ENCODE assay signal across 8 cellular contexts in the genomic region with DNA sequence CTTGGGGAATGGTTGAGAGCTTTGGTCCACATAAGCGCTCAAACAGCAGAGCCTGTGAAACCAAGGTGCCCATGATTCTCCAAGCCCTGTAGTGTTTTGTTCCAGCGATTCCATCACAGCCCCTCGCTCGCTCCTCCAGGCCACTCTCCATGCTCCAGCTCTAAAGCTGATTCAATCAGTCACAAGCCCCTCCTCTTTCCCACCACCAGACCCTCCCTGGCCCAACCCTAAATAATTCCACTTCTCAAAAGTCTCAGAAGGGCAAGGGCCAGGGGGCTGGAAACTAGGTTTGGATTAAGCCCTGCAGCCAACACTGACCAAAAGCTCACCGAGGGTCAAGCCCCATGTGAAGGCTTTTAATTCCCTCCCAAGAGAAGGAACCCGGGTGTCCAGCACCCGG. TPM values are rescaled to one million over a fixed set of nuclear protein-coding genes. Genes with fewer than 3 reads are reported as not detected.
DNase-seq lines count a peak whose midpoint lies in the region; ATAC-seq lines count a peak whose summit lies in the region.

No MANE protein-coding gene starts in this region.

- peaks cover 25% of the 10 kb centered on the region for H3K36me3 ChIP-seq in thymus (ENCODE audit: control insufficient read depth, insufficient read depth)

- peak overlapping the region; percentile 82 for H3K4me3 Mint-ChIP-seq in activated CD8-positive, alpha-beta memory T cell treated with anti-CD3 and anti-CD28 coated beads, Interleukin-2, amount 10 ng/mL, durations not matched to agents 7 days and 5 days
- H3K4me3 Mint-ChIP-seq in activated CD4-positive, alpha-beta memory T cell treated with anti-CD3 and anti-CD28 coated beads for 36 hours: peak overlapping the region; percentile 38

- CTCF ChIA-PET in activated CD8-positive, alpha-beta memory T cell treated with anti-CD3 and anti-CD28 coated beads, Interleukin-2, amount 10 ng/mL, durations not matched to agents 7 days and 5 days (lab: Charles Lee): interaction anchor here (0.7 to 1.8 kb wide), 7 partner anchors 10 to 112 kb away, joined by 3 to 5 read pairs (median 4); a partner anchor contains a TSS
- CTCF ChIA-PET in activated CD4-positive, alpha-beta memory T cell treated with anti-CD3 and anti-CD28 coated beads for 36 hours (lab: Charles Lee): interaction anchor here (1.2 to 1.7 kb wide), 2 partner anchors 15 to 52 kb away, joined by 3 to 9 read pairs; no protein-coding TSS in a partner anchor

- H3K4me1 Mint-ChIP-seq in activated CD8-positive, alpha-beta memory T cell treated with anti-CD3 and anti-CD28 coated beads, Interleukin-2, amount 10 ng/mL, durations not matched to agents 7 days and 5 days: peaks cover 29% of the 10 kb centered on the region
- peaks cover 25% of the 10 kb centered on the region for H3K4me1 Mint-ChIP-seq in activated CD4-positive, alpha-beta memory T cell treated with anti-CD3 and anti-CD28 coated beads for 36 hours (ENCODE audit: low read depth)

- DNase-seq in activated CD8-positive, alpha-beta memory T cell treated with anti-CD3 and anti-CD28 coated beads, Interleukin-2, amount 10 ng/mL, durations not matched to agents 7 days and 5 days: no peak
- DNase-seq in activated CD8-positive, alpha-beta memory T cell treated with anti-CD3 and anti-CD28 coated beads for 24 hours: no peak
- no peak for DNase-seq in activated CD4-positive, alpha-beta memory T cell treated with anti-CD3 and anti-CD28 coated beads for 36 hours
- DNase-seq in NCI-H1092 treated with DMSO at 0.1 percent for 48 hours (lab: John Stamatoyannopoulos, UW): no peak

- intact Hi-C loops in activated CD4-positive, alpha-beta memory T cell treated with anti-CD3 and anti-CD28 coated beads for 36 hours (cut with micrococcal nuclease): loop anchor here (5.0 kb wide), 1 partner anchor 103 kb away; a partner anchor contains a TSS

- H3K27ac ChIP-seq in thymus (ENCODE audit: low read depth): peak overlapping the region; percentile 25

- ATAC-seq in activated CD8-positive, alpha-beta memory T cell treated with anti-CD3 and anti-CD28 coated beads, Interleukin-2, amount 10 ng/mL, durations not matched to agents 7 days and 5 days: no peak
- ATAC-seq in GM21717 (IDR thresholded peaks at IDR 0.05; ENCODE audit: unreplicated experiment) (no peak), GM19324 (IDR thresholded peaks at IDR 0.05; ENCODE audit: low FRiP score, unreplicated experiment) (no peak)

- H3K27ac Mint-ChIP-seq in activated CD8-positive, alpha-beta memory T cell treated with anti-CD3 and anti-CD28 coated beads, Interleukin-2, amount 10 ng/mL, durations not matched to agents 7 days and 5 days: peak overlapping the region; percentile 55
- H3K27ac Mint-ChIP-seq in activated CD4-positive, alpha-beta memory T cell treated with anti-CD3 and anti-CD28 coated beads for 36 hours: peak overlapping the region; percentile 56

- peaks cover 7% of the 10 kb centered on the region for H3K4me1 ChIP-seq in thymus (ENCODE audit: control insufficient read depth, insufficient read depth, low read length)

- H3K9me3 Mint-ChIP-seq in activated CD8-positive, alpha-beta memory T cell treated with anti-CD3 and anti-CD28 coated beads, Interleukin-2, amount 10 ng/mL, durations not matched to agents 7 days and 5 days (ENCODE audit: low read depth): no peaks in the 10 kb centered on the region
- no peaks in the 10 kb centered on the region for H3K9me3 Mint-ChIP-seq in activated CD4-positive, alpha-beta memory T cell treated with anti-CD3 and anti-CD28 coated beads for 36 hours

- POLR2A ChIA-PET in activated CD4-positive, alpha-beta memory T cell treated with anti-CD3 and anti-CD28 coated beads for 36 hours (lab: Charles Lee): no interaction called here

- H3K4me3 ChIP-seq in iPS-18c (ENCODE audit: insufficient read depth, low read depth, low read length): peak overlapping the region; percentile 43; the same call in 1 of the 2 replicates
- no peak overlapping the region for H3K4me3 ChIP-seq in thymus (ENCODE audit: low read length)

- no peaks in the 10 kb centered on the region for H3K9me3 ChIP-seq in iPS-18c (ENCODE audit: control insufficient read depth, insufficient read depth, low read length)
- H3K9me3 ChIP-seq in thymus (ENCODE audit: control insufficient read depth): no peaks in the 10 kb centered on the region

- H3K36me3 Mint-ChIP-seq in activated CD8-positive, alpha-beta memory T cell treated with anti-CD3 and anti-CD28 coated beads, Interleukin-2, amount 10 ng/mL, durations not matched to agents 7 days and 5 days: peaks cover 11% of the 10 kb centered on the region
- peaks cover 16% of the 10 kb centered on the region for H3K36me3 Mint-ChIP-seq in activated CD4-positive, alpha-beta memory T cell treated with anti-CD3 and anti-CD28 coated beads for 36 hours

- no peaks in the 10 kb centered on the region for H3K27me3 Mint-ChIP-seq in activated CD8-positive, alpha-beta memory T cell treated with anti-CD3 and anti-CD28 coated beads, Interleukin-2, amount 10 ng/mL, durations not matched to agents 7 days and 5 days
- H3K27me3 Mint-ChIP-seq in activated CD4-positive, alpha-beta memory T cell treated with anti-CD3 and anti-CD28 coated beads for 36 hours: no peaks in the 10 kb centered on the region

- peaks cover 18% of the 10 kb centered on the region for H3K27me3 ChIP-seq in thymus (ENCODE audit: control insufficient read depth, insufficient read depth)

- 74% methylated on average over 7 of the region's 7 CpGs for WGBS in thymus

RNA-seq across cellular contexts. Expression of a gene that starts 1.5 kb away (rescaled TPM):
- 1 to 10 TPM; 5.3 to 9.5 TPM for total RNA-seq in activated CD8-positive, alpha-beta memory T cell treated with anti-CD3 and anti-CD28 coated beads, Interleukin-2, amount 10 ng/mL, durations not matched to agents 7 days and 5 days
- 1 to 10 TPM; 3.2 to 3.6 TPM for total RNA-seq in activated CD4-positive, alpha-beta memory T cell treated with anti-CD3 and anti-CD28 coated beads for 36 hours
- polyA plus RNA-seq in thymus: 2.9 TPM

RNA-seq across cellular contexts. Expression of a gene that starts 4.3 kb away (rescaled TPM):
- total RNA-seq in activated CD8-positive, alpha-beta memory T cell treated with anti-CD3 and anti-CD28 coated beads, Interleukin-2, amount 10 ng/mL, durations not matched to agents 7 days and 5 days: 10 to 100 TPM; 26.2 to 34.4 TPM
- 10 to 100 TPM; 29.8 to 30.1 TPM for total RNA-seq in activated CD4-positive, alpha-beta memory T cell treated with anti-CD3 and anti-CD28 coated beads for 36 hours
- polyA plus RNA-seq in thymus: 32.3 TPM

RNA-seq across cellular contexts. Expression of a gene that starts 18.2 kb away (rescaled TPM):
- 10 to 100 TPM; 18.7 to 30.0 TPM for total RNA-seq in activated CD8-positive, alpha-beta memory T cell treated with anti-CD3 and anti-CD28 coated beads, Interleukin-2, amount 10 ng/mL, durations not matched to agents 7 days and 5 days
- 10 to 100 TPM; 12.7 to 13.1 TPM for total RNA-seq in activated CD4-positive, alpha-beta memory T cell treated with anti-CD3 and anti-CD28 coated beads for 36 hours
- 39.3 TPM for polyA plus RNA-seq in thymus

RNA-seq across cellular contexts. Expression of a gene that starts 35.9 kb away (rescaled TPM):
- 100 to 1,000 TPM; 114 to 121 TPM for total RNA-seq in activated CD8-positive, alpha-beta memory T cell treated with anti-CD3 and anti-CD28 coated beads, Interleukin-2, amount 10 ng/mL, durations not matched to agents 7 days and 5 days
- total RNA-seq in activated CD4-positive, alpha-beta memory T cell treated with anti-CD3 and anti-CD28 coated beads for 36 hours: 10 to 100 TPM; 89.6 to 98.4 TPM
- polyA plus RNA-seq in thymus: 147 TPM
